In the genomic region with DNA sequence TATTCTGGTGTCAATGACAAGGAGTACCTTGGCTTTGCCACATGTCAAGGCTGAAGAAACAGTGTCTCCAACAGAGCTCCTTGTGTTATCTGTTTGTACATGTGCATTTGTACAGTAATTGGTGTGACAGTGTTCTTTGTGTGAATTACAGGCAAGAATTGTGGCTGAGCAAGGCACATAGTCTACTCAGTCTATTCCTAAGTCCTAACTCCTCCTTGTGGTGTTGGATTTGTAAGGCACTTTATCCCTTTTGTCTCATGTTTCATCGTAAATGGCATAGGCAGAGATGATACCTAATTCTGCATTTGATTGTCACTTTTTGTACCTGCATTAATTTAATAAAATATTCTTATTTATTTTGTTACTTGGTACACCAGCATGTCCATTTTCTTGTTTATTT, we compare ENCODE assay signal across 22 cellular contexts. TPM values are rescaled to one million over a fixed set of nuclear protein-coding genes. Genes with fewer than 3 reads are reported as not detected.
"Had no signal": no experiment of that assay in that cellular context is flagged by ENCODE, and none has a peak within 500 bp of the region (broad histone marks: within the 10 kb centered on the region; RNA-seq: fewer than 3 reads in every experiment).

No MANE protein-coding gene starts in this region.

- ATAC-seq: activated CD4-positive, CD25-positive, alpha-beta regulatory T cell treated with anti-CD3 and anti-CD28 coated beads, Interleukin-2, amount 50 U/mL, for 24 hours; naive thymus-derived CD8-positive, alpha-beta T cell; right lobe of liver; stimulated activated memory B cell treated with anti-CD40 and anti-IgM and Interleukin-4, amounts not matched to agents 10 μg/mL and 1 μg/mL and 100 μg/mL, for 72 hours had no signal

- H3K9me3 ChIP-seq: ascending aorta, left ventricle myocardium inferior, right lobe of liver, testis, vagina had no signal

- H3K36me3 ChIP-seq: ascending aorta, brain microvascular endothelial cell, neural progenitor cell, vagina had no signal

- H3K4me2 ChIP-seq: hepatocyte, neural progenitor cell had no signal

- H3K27ac Mint-ChIP-seq: activated CD4-positive, alpha-beta T cell treated with anti-CD3 and anti-CD28 coated beads, Interleukin-2, amount 10 ng/mL, durations not matched to agents 7 days and 5 days; activated CD8-positive, alpha-beta T cell treated with anti-CD3 and anti-CD28 coated beads for 36 hours; activated naive CD4-positive, alpha-beta T cell treated with anti-CD3 and anti-CD28 coated beads, Interleukin-2, amount 50 U/mL, for 72 hours; naive thymus-derived CD8-positive, alpha-beta T cell; neural progenitor cell; stimulated activated memory B cell treated with anti-CD40 and anti-IgM and Interleukin-4, amounts not matched to agents 10 μg/mL and 1 μg/mL and 100 μg/mL, for 72 hours had no signal

- H3K4me1 ChIP-seq: ascending aorta, left ventricle myocardium inferior, right lobe of liver, testis, vagina had no signal

- H3K27ac ChIP-seq: ascending aorta, brain microvascular endothelial cell, hepatocyte, left ventricle myocardium inferior, neural progenitor cell, right lobe of liver, testis, vagina had no signal

- H3K27me3 Mint-ChIP-seq: activated CD4-positive, alpha-beta T cell treated with anti-CD3 and anti-CD28 coated beads, Interleukin-2, amount 10 ng/mL, durations not matched to agents 7 days and 5 days; activated CD8-positive, alpha-beta T cell treated with anti-CD3 and anti-CD28 coated beads for 36 hours; dendritic cell treated with granulocyte-macrophage colony-stimulating factor and Interleukin-4, amounts not matched to agents 40 ng/mL and 50 ng/mL, for 4 days; naive thymus-derived CD8-positive, alpha-beta T cell; stimulated activated memory B cell treated with anti-CD40 and anti-IgM and Interleukin-4, amounts not matched to agents 10 μg/mL and 1 μg/mL and 100 μg/mL, for 72 hours had no signal

- H3K36me3 Mint-ChIP-seq: neural progenitor cell had no signal

- H3K4me1 Mint-ChIP-seq: neural progenitor cell had no signal

- H2AFZ ChIP-seq: hepatocyte, neural progenitor cell had no signal

- H3K27me3 ChIP-seq: ascending aorta, brain microvascular endothelial cell, hepatocyte, neural progenitor cell, right lobe of liver, testis, vagina had no signal

- H3K9ac ChIP-seq: neural progenitor cell had no signal

- DNase-seq: activated CD4-positive, alpha-beta T cell treated with anti-CD3 and anti-CD28 coated beads, Interleukin-2, amount 10 ng/mL, durations not matched to agents 7 days and 5 days; activated CD8-positive, alpha-beta T cell treated with anti-CD3 and anti-CD28 coated beads for 36 hours; brain microvascular endothelial cell; effector CD4-positive, alpha-beta T cell; glutamatergic neuron; left ventricle myocardium inferior; naive thymus-derived CD8-positive, alpha-beta T cell; posterior cingulate gyrus; right lobe of liver; small intestine; stimulated activated CD4-positive, alpha-beta T cell treated with anti-CD3 and anti-CD28 coated beads, Interleukin-2, amount 100 ng/mL, for 24 hours; testis; trophoblast cell had no signal

- H3K4me3 Mint-ChIP-seq: activated CD4-positive, alpha-beta T cell treated with anti-CD3 and anti-CD28 coated beads, Interleukin-2, amount 10 ng/mL, durations not matched to agents 7 days and 5 days; activated CD8-positive, alpha-beta T cell treated with anti-CD3 and anti-CD28 coated beads for 36 hours; activated T-helper 1 cell treated with anti-CD3 and anti-CD28 coated beads, Interleukin-12 subunit alpha, Interleukin-12 subunit beta, Interleukin-2, Interleukin-4 antibody, amounts not matched to agents 30 ng/mL and 10 ng/mL and 1 ng/mL, durations not matched to agents 14 hours and 24 hours and 36 hours; dendritic cell treated with granulocyte-macrophage colony-stimulating factor and Interleukin-4, amounts not matched to agents 40 ng/mL and 50 ng/mL, for 4 days; naive thymus-derived CD8-positive, alpha-beta T cell; neural progenitor cell; stimulated activated memory B cell treated with anti-CD40 and anti-IgM and Interleukin-4, amounts not matched to agents 10 μg/mL and 1 μg/mL and 100 μg/mL, for 72 hours had no signal

- H3K79me2 ChIP-seq: hepatocyte had no signal

- H3K4me3 ChIP-seq: ascending aorta, hepatocyte, left ventricle myocardium inferior, neural progenitor cell, right lobe of liver, testis, vagina had no signal

- H3K9me3 Mint-ChIP-seq: activated CD8-positive, alpha-beta T cell treated with anti-CD3 and anti-CD28 coated beads for 36 hours; activated T-helper 1 cell treated with anti-CD3 and anti-CD28 coated beads, Interleukin-12 subunit alpha, Interleukin-12 subunit beta, Interleukin-2, Interleukin-4 antibody, amounts not matched to agents 30 ng/mL and 10 ng/mL and 1 ng/mL, durations not matched to agents 14 hours and 24 hours and 36 hours had no signal

RNA-seq across cellular contexts. Expression of gene CD274, which starts 19.8 kb away (rescaled TPM):
- polyA plus RNA-seq: hepatocyte had no signal

RNA-seq across cellular contexts. Expression of gene PLGRKT, which starts 32.4 kb away (rescaled TPM):
- total RNA-seq: ascending aorta had no signal

RNA-seq across cellular contexts. Expression of gene PDCD1LG2, which starts 40.2 kb away (rescaled TPM):
- total RNA-seq: hepatocyte; naive thymus-derived CD8-positive, alpha-beta T cell had no signal
- polyA plus RNA-seq: hepatocyte; naive thymus-derived CD8-positive, alpha-beta T cell had no signal
